18 cellular contexts compared by ENCODE assay signal in genomic region chr9:79809477-79809876, GRCh38.
"Had no signal": no experiment of that assay in that cellular context is flagged by ENCODE, and none has a peak within 500 bp of the region (broad histone marks: within the 10 kb centered on the region; RNA-seq: fewer than 3 reads in every experiment).

No MANE protein-coding gene starts in this region.

- H3K27me3 ChIP-seq: colonic mucosa, gastroesophageal sphincter, heart left ventricle, tibial artery had no signal

- H3K9ac ChIP-seq: parathyroid adenoma had no signal

- H3K4me3 ChIP-seq: colonic mucosa, gastroesophageal sphincter, heart left ventricle, tibial artery had no signal

- DNase-seq: activated CD4-positive, alpha-beta memory T cell treated with anti-CD3 and anti-CD28 coated beads for 36 hours; activated CD4-positive, alpha-beta T cell treated with anti-CD3 and anti-CD28 coated beads for 36 hours; activated gamma-delta T cell treated with Interleukin-2 at 50 U/mL for 16 hours; activated T-cell treated with anti-CD3 and anti-CD28 coated beads for 4 hours; caudate nucleus; colonic mucosa; endodermal cell; heart left ventricle; immature natural killer cell; natural killer cell; stimulated activated CD8-positive, alpha-beta memory T cell treated with anti-CD3 and anti-CD28 coated beads, Interleukin-4, amount 100 ng/mL, for 48 hours; stimulated activated naive CD4-positive, alpha-beta T cell treated with Interleukin-2 at 50 U/mL for 16 hours; substantia nigra; tibial artery had no signal

- H3K27ac ChIP-seq: colonic mucosa, gastroesophageal sphincter, parathyroid adenoma, tibial artery had no signal

- H3K36me3 ChIP-seq: colonic mucosa, gastroesophageal sphincter, heart left ventricle, tibial artery had no signal

- H3K4me1 ChIP-seq: colonic mucosa, parathyroid adenoma had no signal

- H3K79me2 ChIP-seq: parathyroid adenoma had no signal

- H3K9me3 ChIP-seq: colonic mucosa, gastroesophageal sphincter, heart left ventricle, tibial artery had no signal

- H2AFZ ChIP-seq: parathyroid adenoma had no signal

- ATAC-seq: activated CD4-positive, alpha-beta T cell treated with anti-CD3 and anti-CD28 coated beads for 36 hours; activated naive CD4-positive, alpha-beta T cell treated with anti-CD3 and anti-CD28 coated beads, Interleukin-2, amount 50 U/mL, for 72 hours; gastroesophageal sphincter; natural killer cell; WTC11 had no signal
